In genomic region chr5:173883347-173883924, GRCh38 we compare ENCODE assay signal across 18 cellular contexts.
"Had no signal": no experiment of that assay in that cellular context is flagged by ENCODE, and none has a peak within 500 bp of the region (broad histone marks: within the 10 kb centered on the region; RNA-seq: fewer than 3 reads in every experiment).

No MANE protein-coding gene starts in this region.

- H3K27me3 ChIP-seq: ascending aorta, heart left ventricle, tibial nerve had no signal

- H3K27me3 Mint-ChIP-seq: activated T-helper 17 cell treated with anti-CD3 and anti-CD28 coated beads, Interleukin-2, amount 50 U/mL, for 72 hours; effector memory CD8-positive, alpha-beta T cell; naive B cell; T-helper 17 cell had no signal

- H3K9me3 Mint-ChIP-seq: effector memory CD8-positive, alpha-beta T cell had no signal

- ATAC-seq: activated CD4-positive, CD25-positive, alpha-beta regulatory T cell treated with anti-CD3 and anti-CD28 coated beads, Interleukin-2, amount 50 U/mL, for 24 hours; effector memory CD8-positive, alpha-beta T cell; heart left ventricle; left colon; SK-N-SH treated with all-trans-retinoic acid at 6 μM for 48 hours; T-helper 17 cell had no signal

- H3K27ac Mint-ChIP-seq: T-helper 17 cell had no signal

- DNase-seq: activated CD4-positive, alpha-beta T cell treated with anti-CD3 and anti-CD28 coated beads, Interleukin-2, amount 50 U/mL, for 1 hour; activated naive CD4-positive, alpha-beta T cell treated with Interleukin-2 at 50 U/mL for 16 hours; activated T-cell treated with anti-CD3 and anti-CD28 coated beads for 4 hours; dermis blood vessel endothelial cell; effector memory CD8-positive, alpha-beta T cell; heart left ventricle; left colon; naive B cell; stimulated activated CD4-positive, alpha-beta T cell treated with anti-CD3 and anti-CD28 coated beads, Interleukin-15, amount 100 ng/mL, for 24 hours; stimulated activated CD4-positive, alpha-beta T cell treated with anti-CD3 and anti-CD28 coated beads, Interleukin-4, amount 100 ng/mL, for 24 hours; stimulated activated naive CD4-positive, alpha-beta T cell; T-helper 17 cell had no signal

- H3K9me3 ChIP-seq: ascending aorta, heart left ventricle had no signal

- H3K27ac ChIP-seq: ascending aorta, tibial nerve had no signal

- H3K4me3 Mint-ChIP-seq: T-helper 17 cell had no signal

- H3K4me1 ChIP-seq: ascending aorta had no signal

- H3K36me3 ChIP-seq: ascending aorta, heart left ventricle, tibial nerve had no signal

- H3K4me3 ChIP-seq: ascending aorta, heart left ventricle, tibial nerve had no signal

- FAIRE-seq: frontal cortex had no signal
